Comparison of ENCODE assay signal across 23 cellular contexts in the genomic region with DNA sequence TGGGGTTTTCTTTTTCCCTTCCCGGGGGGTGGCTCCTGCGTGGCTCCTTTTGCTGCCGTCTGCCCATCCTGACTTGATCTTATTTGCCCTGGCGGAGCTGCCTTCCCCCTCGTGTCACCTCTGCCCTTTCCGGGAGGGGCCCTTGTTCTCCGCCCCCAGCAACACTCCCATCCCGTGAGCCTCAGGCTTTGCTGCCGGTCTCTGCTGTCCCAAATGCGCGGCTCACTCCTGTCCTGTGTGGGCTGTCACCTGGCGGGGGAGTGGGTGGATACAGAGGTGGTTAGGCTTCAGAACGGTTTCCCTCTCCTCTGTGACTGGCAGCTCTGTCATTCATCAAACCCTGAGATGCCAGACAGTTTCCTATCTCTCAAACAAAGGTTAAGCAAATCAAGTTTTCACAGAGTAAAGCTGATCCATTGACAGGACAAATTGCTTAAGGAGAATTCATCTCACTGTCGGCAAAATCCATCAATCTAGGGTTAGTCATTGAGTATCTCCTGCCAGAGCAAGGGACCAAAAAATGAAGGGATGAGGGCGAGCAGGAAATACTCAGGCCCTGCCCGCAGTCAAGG.
DNase-seq lines count a peak whose midpoint lies in the region; ATAC-seq, FAIRE-seq and TF ChIP-seq lines count a peak whose summit lies in the region.
"Had no signal": no experiment of that assay in that cellular context is flagged by ENCODE, and none has a peak within 500 bp of the region (broad histone marks: within the 10 kb centered on the region; RNA-seq: fewer than 3 reads in every experiment).

No MANE protein-coding gene starts in this region.

- H3K36me3 Mint-ChIP-seq in endodermal cell (ENCODE audit: low read depth): no peaks in the 10 kb centered on the region
- H3K36me3 Mint-ChIP-seq: CD8-positive, alpha-beta T cell had no signal

- H3K4me1 ChIP-seq in HepG2 (ENCODE audit: insufficient read depth, low read length): no peaks in the 10 kb centered on the region
- H3K4me1 ChIP-seq in right lobe of liver: peaks cover 0 to 6% (median 2%) of the 10 kb centered on the region in 4 donors
- no peaks in the 10 kb centered on the region for H3K4me1 ChIP-seq in endodermal cell (ENCODE audit: control insufficient read depth, insufficient read depth, low read length)
- H3K4me1 ChIP-seq: A549; BLaER1 treated with 17β-estradiol and CSF1 and Interleukin-3, amounts not matched to agents 10 nM and 100 nM; Caco-2 had no signal

- H3K27me3 Mint-ChIP-seq in endodermal cell (ENCODE audit: insufficient read depth): no peaks in the 10 kb centered on the region

- H3K27me3 ChIP-seq in HepG2 (ENCODE audit: control insufficient read depth in 1 of 2, insufficient read depth in 2 of 2, low read length in 2 of 2): peaks cover 1 to 46% of the 10 kb centered on the region in 2 experiments; a peak in 4 of 5 replicates
- no peaks in the 10 kb centered on the region for H3K27me3 ChIP-seq in right lobe of liver
- H3K27me3 ChIP-seq in endodermal cell (ENCODE audit: control insufficient read depth, insufficient read depth, low read length, poor library complexity, severe bottlenecking): no peaks in the 10 kb centered on the region
- H3K27me3 ChIP-seq in neural cell (ENCODE audit: insufficient read depth, low read depth, low read length): no peaks in the 10 kb centered on the region
- H3K27me3 ChIP-seq: BLaER1 treated with 17β-estradiol and CSF1 and Interleukin-3, amounts not matched to agents 10 nM and 100 nM had no signal

- WGBS in HepG2 (ENCODE audit: low lambda C conversion rate): 27% methylated on average over 10 of the region's 16 CpGs
- 71% methylated on average over 9 of the region's 16 CpGs for WGBS in right lobe of liver (ENCODE audit: insufficient coverage, low coverage, low lambda C conversion rate, missing lambda C conversion rate)
- WGBS in endodermal cell (ENCODE audit: insufficient coverage in 1 of 2, insufficient read length in 1 of 2), 2 experiments: 78 to 81% methylated on average over 1 to 16 of the region's 16 CpGs

- CTCF ChIA-PET in HepG2 (lab: Yijun Ruan, JAX; ENCODE audit: low intra/inter-chr PET ratio, low total read pairs): no interaction called here

- no peak overlapping the region for H3K4me3 Mint-ChIP-seq in endodermal cell
- H3K4me3 Mint-ChIP-seq: B cell; CD4-positive, alpha-beta T cell; CD8-positive, alpha-beta T cell had no signal

- H2AFZ ChIP-seq in HepG2 (ENCODE audit: low read length) (no peak overlapping the region), neural cell (ENCODE audit: low read depth, low read length) (no peak overlapping the region)

- ATAC-seq in HepG2 (0 out of 3 replicates have a peak, but pooled peaks have one; percentile 12), right lobe of liver (no peak)
- ATAC-seq: A549; CD8-positive, alpha-beta T cell; GM12878 had no signal

- no peaks in the 10 kb centered on the region for H3K9me3 Mint-ChIP-seq in endodermal cell
- H3K9me3 Mint-ChIP-seq: CD4-positive, alpha-beta T cell; CD8-positive, alpha-beta T cell had no signal

- H3K79me2 ChIP-seq in HepG2 (ENCODE audit: insufficient read depth, low read length): no peaks in the 10 kb centered on the region
- no peaks in the 10 kb centered on the region for H3K79me2 ChIP-seq in neural cell (replicated peaks; ENCODE audit: insufficient read depth, low read length)

- TF ChIP-seq CTCF in HepG2 (CRISPR knock-in tag; IDR thresholded peaks at IDR 0.05) (no peak), right lobe of liver (IDR thresholded peaks at IDR 0.05) (no peak), endodermal cell (conservative IDR thresholded peaks at IDR 0.05) (no peak), neural cell (IDR thresholded peaks at IDR 0.05; ENCODE audit: poor library complexity, severe bottlenecking) (no peak)

- H3K4me2 ChIP-seq in HepG2 (ENCODE audit: low read depth, low read length) (no peak overlapping the region), neural cell (ENCODE audit: low read length) (no peak overlapping the region)
- H3K4me2 ChIP-seq: A549; BLaER1 treated with 17β-estradiol and CSF1 and Interleukin-3, amounts not matched to agents 10 nM and 100 nM had no signal

- H3K9me3 ChIP-seq in HepG2 (ENCODE audit: low read length) (no peaks in the 10 kb centered on the region), right lobe of liver (no peaks in the 10 kb centered on the region), endodermal cell (ENCODE audit: control insufficient read depth, low read length) (no peaks in the 10 kb centered on the region), neural cell (ENCODE audit: low read length) (no peaks in the 10 kb centered on the region)
- H3K9me3 ChIP-seq: A549, Caco-2 had no signal

- DNase-seq in HepG2 (ENCODE audit: low spot score): no peak
- no peak for DNase-seq in right lobe of liver
- peak; percentile 41 for DNase-seq in endodermal cell
- DNase-seq in activated CD4-positive, alpha-beta T cell treated with anti-CD3 and anti-CD28 coated beads for 1 hour: no peak
- no peak for DNase-seq in EL
- DNase-seq in amniotic stem cell (lab: John Stamatoyannopoulos, UW): no peak
- DNase-seq: AML-193; Caco-2; Calu3; CD4-positive, alpha-beta T cell; CD8-positive, alpha-beta T cell; DMS79 treated with DMSO at 0.1 percent for 48 hours; GDM1 had no signal

- POLR2A ChIA-PET in HepG2 (lab: Yijun Ruan, JAX): no interaction called here

- no peaks in the 10 kb centered on the region for H3F3A ChIP-seq in neural cell (ENCODE audit: insufficient read depth, low read length, poor library complexity, severe bottlenecking)

- TF ChIP-seq POLR2A in HepG2 (IDR thresholded peaks at IDR 0.05; ENCODE audit: insufficient read depth in 1 of 2, low read depth in 2 of 2, low read length in 2 of 2) (no peak), right lobe of liver (IDR thresholded peaks at IDR 0.05) (no peak)

- H3K9ac ChIP-seq in HepG2 (ENCODE audit: insufficient read depth, low read depth, low read length) (no peak overlapping the region), endodermal cell (ENCODE audit: extremely low read depth, low read length, poor library complexity, severe bottlenecking) (no peak overlapping the region), neural cell (ENCODE audit: low read length) (no peak overlapping the region)
- H3K9ac ChIP-seq: BLaER1 treated with 17β-estradiol and CSF1 and Interleukin-3, amounts not matched to agents 10 nM and 100 nM had no signal

- peaks cover 6% of the 10 kb centered on the region for H3K4me1 Mint-ChIP-seq in endodermal cell
- H3K4me1 Mint-ChIP-seq: B cell had no signal

- TF ChIP-seq RAD21 in HepG2 (CRISPR knock-in tag; IDR thresholded peaks at IDR 0.05) (no peak), neural cell (conservative IDR thresholded peaks at IDR 0.05) (no peak)

- H3K9me2 ChIP-seq in neural cell (ENCODE audit: insufficient read depth, low read length): no peaks in the 10 kb centered on the region

- H3K4me3 ChIP-seq in HepG2 (replicated peaks in 1 of 3; ENCODE audit: insufficient read depth in 1 of 3, low read depth in 2 of 3, low read length in 3 of 3): no peak overlapping the region
- no peak overlapping the region for H3K4me3 ChIP-seq in right lobe of liver
- no peak overlapping the region for H3K4me3 ChIP-seq in endodermal cell (ENCODE audit: low read length)
- H3K4me3 ChIP-seq in neural cell (ENCODE audit: low read length): no peak overlapping the region
- H3K4me3 ChIP-seq: A549; BLaER1 treated with 17β-estradiol and CSF1 and Interleukin-3, amounts not matched to agents 10 nM and 100 nM; GM12878 had no signal

- intact Hi-C loops in HepG2 (cut with micrococcal nuclease; ENCODE audit: unreplicated experiment) (loop anchor here (1.0 kb wide), 1 partner anchor 8 kb away; no protein-coding TSS in a partner anchor), right lobe of liver (cut with DNase I) (no loop called here)

- H4K20me1 ChIP-seq in HepG2 (ENCODE audit: insufficient read depth, low read length) (no peaks in the 10 kb centered on the region), neural cell (ENCODE audit: insufficient read depth) (no peaks in the 10 kb centered on the region)
- H4K20me1 ChIP-seq: BLaER1 treated with 17β-estradiol and CSF1 and Interleukin-3, amounts not matched to agents 10 nM and 100 nM had no signal

- in situ Hi-C loops in HepG2 (cut with HindIII; ENCODE audit: extremely low pct_ligation_motif_present, low pct_unique_long_range_greater_than_20kb): no loop called here

- FAIRE-seq in HepG2 (lab: Jason Lieb, UNC): no peak
- FAIRE-seq: A549, D721Med, GM12878, GM12892, GM18507 had no signal

- H3K36me3 ChIP-seq in HepG2 (replicated peaks in 1 of 2; ENCODE audit: control insufficient read depth in 1 of 2, insufficient read depth in 2 of 2, low read length in 2 of 2) (no peaks in the 10 kb centered on the region), right lobe of liver (no peaks in the 10 kb centered on the region), endodermal cell (ENCODE audit: control insufficient read depth, insufficient read depth, low read length) (no peaks in the 10 kb centered on the region), neural cell (ENCODE audit: insufficient read depth, low read length) (no peaks in the 10 kb centered on the region)
- H3K36me3 ChIP-seq: BLaER1 treated with 17β-estradiol and CSF1 and Interleukin-3, amounts not matched to agents 10 nM and 100 nM had no signal

- no peak for TF ChIP-seq EP300 in HepG2 (IDR thresholded peaks at IDR 0.05; ENCODE audit: low read depth in 2 of 2, low read length in 2 of 2)
- TF ChIP-seq EP300 in HepG2 (CRISPR knock-in tag; IDR thresholded peaks at IDR 0.05; ENCODE audit: borderline replicate concordance): no peak
- TF ChIP-seq EP300 in neural cell (conservative IDR thresholded peaks at IDR 0.05; ENCODE audit: poor library complexity, severe bottlenecking): peak; percentile 96

- no TSS peak for BruUV-seq in HepG2 (replicated peaks; lab: Mats Ljungman, UMichigan)

- no peak overlapping the region for H3K27ac Mint-ChIP-seq in endodermal cell
- H3K27ac Mint-ChIP-seq: B cell; CD4-positive, alpha-beta T cell; CD8-positive, alpha-beta T cell had no signal

- H3K27ac ChIP-seq in HepG2 (ENCODE audit: extremely low read length, insufficient read depth, low read length): no peak overlapping the region
- H3K27ac ChIP-seq in right lobe of liver: no peak overlapping the region
- no peak overlapping the region for H3K27ac ChIP-seq in endodermal cell (ENCODE audit: low read depth, low read length)
- no peak overlapping the region for H3K27ac ChIP-seq in neural cell (ENCODE audit: low read length)
- H3K27ac ChIP-seq: 22Rv1; A549; BLaER1 treated with 17β-estradiol and CSF1 and Interleukin-3, amounts not matched to agents 10 nM and 100 nM; C4-2B had no signal

TF ChIP-seq in neural cell, 6 proteins besides CTCF, POLR2A, EP300 and RAD21:
- TF ChIP-seq EZH2 (IDR thresholded peaks at IDR 0.05; ENCODE audit: borderline replicate concordance, insufficient read depth, low read length, poor library complexity, severe bottlenecking) (no peak), POLR2AphosphoS5 (IDR thresholded peaks at IDR 0.05) (peak; percentile 72)
